ENCODE assay signal across 17 cellular contexts in genomic region chr1:197343663-197344273, GRCh38.
"Had no signal": no experiment of that assay in that cellular context is flagged by ENCODE, and none has a peak within 500 bp of the region (broad histone marks: within the 10 kb centered on the region; RNA-seq: fewer than 3 reads in every experiment).

No MANE protein-coding gene starts in this region.

- H3K4me1 ChIP-seq: heart left ventricle, tibial artery, vagina had no signal

- H3K27ac ChIP-seq: dorsolateral prefrontal cortex, heart left ventricle, tibial artery, vagina had no signal

- ATAC-seq: activated CD8-positive, alpha-beta memory T cell treated with anti-CD3 and anti-CD28 coated beads, Interleukin-2, amount 10 ng/mL, durations not matched to agents 7 days and 5 days; esophagus mucosa; heart left ventricle; left lobe of liver; stimulated activated effector memory CD8-positive, alpha-beta T cell treated with anti-CD3 and anti-CD28 coated beads, Interleukin-12 subunit alpha, Interleukin-12 subunit beta, amount 100 ng/mL, for 72 hours had no signal

- H3K9me3 ChIP-seq: heart left ventricle, tibial artery, vagina had no signal

- DNase-seq: activated CD4-positive, alpha-beta T cell treated with anti-CD3 and anti-CD28 coated beads for 1 hour; activated CD4-positive, alpha-beta T cell treated with anti-CD3 and anti-CD28 coated beads, Interleukin-2, amount 50 U/mL, for 48 hours; activated CD8-positive, alpha-beta memory T cell treated with anti-CD3 and anti-CD28 coated beads, Interleukin-2, amount 10 ng/mL, durations not matched to agents 7 days and 5 days; activated effector memory CD4-positive, alpha-beta T cell treated with anti-CD3 and anti-CD28 coated beads, Interleukin-2, amount 50 U/mL, for 16 hours; activated T-cell treated with anti-CD3 and anti-CD28 coated beads, Interleukin-2, amount 50 U/mL, for 24 hours; anterior cingulate cortex; dorsolateral prefrontal cortex; foreskin melanocyte; mesenchymal stem cell; retina; T-helper 9 cell; tibial artery had no signal

- H3K36me3 ChIP-seq: heart left ventricle, tibial artery, vagina had no signal

- H3K27me3 ChIP-seq: dorsolateral prefrontal cortex, heart left ventricle, tibial artery, vagina had no signal

- H3K4me3 ChIP-seq: dorsolateral prefrontal cortex, heart left ventricle, tibial artery, vagina had no signal
